In the genomic region with DNA sequence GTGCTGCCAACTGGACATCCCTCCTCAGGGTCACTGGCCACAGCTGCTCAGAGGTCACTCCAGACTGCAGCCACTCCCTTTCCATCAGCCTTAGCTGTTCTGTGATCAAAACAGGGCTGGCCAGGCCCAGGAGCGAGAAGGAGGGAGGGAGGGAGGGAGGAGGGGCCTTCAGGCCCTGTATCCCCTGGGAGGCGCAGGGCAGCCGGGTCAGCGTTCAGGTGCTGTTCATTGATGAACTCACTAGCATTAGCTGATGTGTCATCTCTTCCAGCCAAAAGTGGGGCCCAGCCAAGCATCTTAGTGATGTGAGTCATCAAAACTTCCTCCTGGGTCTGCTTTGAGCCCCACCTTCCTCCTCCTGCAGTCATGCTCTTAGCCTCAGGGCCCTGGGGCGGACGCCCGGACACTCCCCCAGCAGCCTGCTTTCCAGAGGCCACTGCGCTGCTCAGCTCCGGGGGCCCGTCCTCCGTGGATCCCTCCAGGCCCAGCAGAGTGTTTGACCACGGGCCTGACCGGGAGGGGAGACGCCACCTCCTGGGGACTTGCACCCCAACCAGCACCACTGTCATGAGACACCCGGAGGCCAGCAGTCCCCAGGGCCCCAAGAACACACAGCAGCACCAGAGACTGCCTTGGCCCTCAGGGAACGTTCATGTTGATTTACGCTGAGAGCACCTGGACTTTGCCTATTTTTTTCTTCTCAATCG, we compare ENCODE assay signal across 9 cellular contexts.
DNase-seq lines count a peak whose midpoint lies in the region; FAIRE-seq lines count a peak whose summit lies in the region.
"Had no signal": no experiment of that assay in that cellular context is flagged by ENCODE, and none has a peak within 500 bp of the region (broad histone marks: within the 10 kb centered on the region; RNA-seq: fewer than 3 reads in every experiment).

No MANE protein-coding gene starts in this region.

- no peaks in the 10 kb centered on the region for H3K9me3 ChIP-seq in HUES48 (ENCODE audit: control insufficient read depth, insufficient read depth, low read length)
- H3K9me3 ChIP-seq in trophoblast cell (ENCODE audit: insufficient read depth, low read depth, low read length) = no peaks in the 10 kb centered on the region

- H3K9ac ChIP-seq in HUES48 (ENCODE audit: low read depth, low read length) = no peak overlapping the region
- no peak overlapping the region for H3K9ac ChIP-seq in trophoblast cell (ENCODE audit: low read length)

- no peak overlapping the region for H3K4me3 ChIP-seq in HUES48 (ENCODE audit: low read depth, low read length)
- H3K4me3 ChIP-seq in trophoblast cell (ENCODE audit: low read depth, low read length) = no peak overlapping the region

- peak overlapping the region; percentile 87 for H2BK120ac ChIP-seq in trophoblast cell (ENCODE audit: insufficient read depth, low read length, poor library complexity)

- no CpG with 5 or more reads among the region's 18 CpGs for WGBS in trophoblast cell (ENCODE audit: extremely low coverage, insufficient coverage, insufficient read length)

- peak overlapping the region; percentile 95 for H2AK5ac ChIP-seq in trophoblast cell (ENCODE audit: low read length)

- no peak overlapping the region for H3K23ac ChIP-seq in trophoblast cell (ENCODE audit: low read length)

- no peaks in the 10 kb centered on the region for H3K27me3 ChIP-seq in HUES48 (ENCODE audit: control insufficient read depth, insufficient read depth, low read length)
- H3K27me3 ChIP-seq in trophoblast cell (ENCODE audit: insufficient read depth, low read length) = no peaks in the 10 kb centered on the region

- H3K79me2 ChIP-seq in trophoblast cell (ENCODE audit: control insufficient read depth, insufficient read depth, low read length, poor library complexity) = peaks cover 3% of the 10 kb centered on the region

- H3K27ac ChIP-seq in HUES48 (ENCODE audit: low read depth, low read length) (peak overlapping the region; percentile 12), trophoblast cell (ENCODE audit: low read depth, low read length) (peak overlapping the region; percentile 73)
- H3K27ac ChIP-seq: 22Rv1 had no signal

- peak overlapping the region; percentile 88 for H4K91ac ChIP-seq in trophoblast cell (ENCODE audit: low read depth, low read length)

- peak overlapping the region; percentile 28 for H2BK5ac ChIP-seq in trophoblast cell (ENCODE audit: low read depth, low read length, poor library complexity)

- H3K14ac ChIP-seq in trophoblast cell (ENCODE audit: low read length) = peak overlapping the region; percentile 95

- no peaks in the 10 kb centered on the region for H3K36me3 ChIP-seq in HUES48 (ENCODE audit: control insufficient read depth, insufficient read depth, low read length)
- H3K36me3 ChIP-seq in trophoblast cell (ENCODE audit: control insufficient read depth in 1 of 2, insufficient read depth in 2 of 2, low read length in 2 of 2) = no peaks in the 10 kb centered on the region

- FAIRE-seq in urothelium cell line (lab: Jason Lieb, UNC) = no peak

- H4K12ac ChIP-seq in trophoblast cell (ENCODE audit: low read depth, low read length) = peak overlapping the region; percentile 73

- peak overlapping the region; percentile 44 for H3K4ac ChIP-seq in trophoblast cell (ENCODE audit: low read depth, low read length)

- peak overlapping the region; percentile 96 for H2BK12ac ChIP-seq in trophoblast cell (ENCODE audit: low read length)

- H3K4me2 ChIP-seq in trophoblast cell (ENCODE audit: low read length) = peak overlapping the region; percentile 42

- peaks cover 15% of the 10 kb centered on the region for H3K79me1 ChIP-seq in trophoblast cell (ENCODE audit: low read length)

- H4K8ac ChIP-seq in trophoblast cell (ENCODE audit: low read depth, low read length) = peak overlapping the region; percentile 85

- DNase-seq in DMS53 (lab: John Stamatoyannopoulos, UW) (peak; percentile 45), DMS53 treated with DMSO at 0.1 percent for 48 hours (lab: John Stamatoyannopoulos, UW; ENCODE audit: unreplicated experiment) (no peak), fibroblast of gingiva (ENCODE audit: low read depth) (peak; percentile 90), trophoblast cell (peak; percentile 97 to 98), urothelium cell line (ENCODE audit: low spot score) (peak; percentile 75), GF-D8 (lab: John Stamatoyannopoulos, UW) (no peak)
- DNase-seq in activated CD4-positive, alpha-beta T cell treated with anti-CD3 and anti-CD28 coated beads for 48 hours = peak; percentile 77

- H3K4me1 ChIP-seq in HUES48 (ENCODE audit: control insufficient read depth, insufficient read depth, low read length) (no peaks in the 10 kb centered on the region), trophoblast cell (ENCODE audit: control insufficient read depth in 1 of 2, insufficient read depth in 2 of 2, low read length in 2 of 2) (peaks cover 10 to 21% of the 10 kb centered on the region in 2 experiments)

- peak overlapping the region; percentile 78 for H3K18ac ChIP-seq in trophoblast cell (ENCODE audit: low read length)

- peak overlapping the region; percentile 46 for H2AFZ ChIP-seq in trophoblast cell (ENCODE audit: insufficient read depth, low read length, poor library complexity)

Comparison
In these comparisons a context has a peak if more than half of its experiments do, and no peak if none do; other contexts are left out.
1. DNase-seq: peak in DMS53 (single experiment), activated CD4-positive, alpha-beta T cell treated with anti-CD3 and anti-CD28 coated beads for 48 hours (single experiment), fibroblast of gingiva (single experiment), trophoblast cell (2 of 2) and urothelium cell line (single experiment); none in DMS53 treated with DMSO at 0.1 percent for 48 hours (single experiment) and GF-D8 (single experiment).